In the genomic region with DNA sequence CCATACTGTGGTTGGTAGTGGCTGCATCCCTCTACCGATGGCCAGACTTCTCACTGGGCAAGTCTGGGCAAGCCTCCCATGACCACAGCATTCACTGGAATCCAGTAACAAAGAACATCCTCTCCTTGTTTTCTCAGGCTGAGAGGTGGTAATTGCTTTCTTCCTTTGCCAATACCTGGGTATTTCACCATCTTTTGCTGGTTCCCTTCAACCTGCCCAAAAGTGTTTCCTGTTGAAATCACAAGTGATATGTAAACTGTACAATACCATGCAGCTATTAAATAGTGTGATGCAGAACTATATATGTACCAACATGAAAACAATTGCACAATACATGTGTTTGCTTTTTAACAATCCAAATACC, we compare ENCODE assay signal across 9 cellular contexts. TPM values are rescaled to one million over a fixed set of nuclear protein-coding genes. Genes with fewer than 3 reads are reported as not detected.
DNase-seq lines count a peak whose midpoint lies in the region; ATAC-seq and TF ChIP-seq lines count a peak whose summit lies in the region.
"Had no signal": no experiment of that assay in that cellular context is flagged by ENCODE, and none has a peak within 500 bp of the region (broad histone marks: within the 10 kb centered on the region; RNA-seq: fewer than 3 reads in every experiment).

A gene (minus strand): TSS at position 55 of the 364 bp plus-strand sequence. CDS start 42,240 bp downstream, outside the sequence.

- DNase-seq in COLO829 (ENCODE audit: low spot score) = peak; percentile 76
- DNase-seq in LHCN-M2 (ENCODE audit: low read depth) = peak; percentile 93
- no peak for DNase-seq in left lung
- DNase-seq in NCI-H1694 (lab: John Stamatoyannopoulos, UW) = no peak
- DNase-seq in T-helper 1 cell = no peak
- no peak for DNase-seq in mucosa of descending colon
- DNase-seq: upper lobe of left lung had no signal

- peaks cover 46% of the 10 kb centered on the region for H3K4me1 Mint-ChIP-seq in brain

- H3K9me3 Mint-ChIP-seq in brain = peaks cover 1 to 9% (median 6%) of the 10 kb centered on the region in 5 experiments

- H3K36me3 Mint-ChIP-seq in brain = peaks cover 7% of the 10 kb centered on the region

- H3K36me3 ChIP-seq in left lung = no peaks in the 10 kb centered on the region
- H3K36me3 ChIP-seq in mucosa of descending colon (ENCODE audit: low read depth) = no peaks in the 10 kb centered on the region
- H3K36me3 ChIP-seq: upper lobe of left lung had no signal

- intact Hi-C loops in left lung (cut with DNase I) = no loop called here
- intact Hi-C loops in mucosa of descending colon (cut with DNase I, micrococcal nuclease) = no loop called here

- no peaks in the 10 kb centered on the region for H3K27me3 Mint-ChIP-seq in brain

- H3K9me3 ChIP-seq in left lung (no peaks in the 10 kb centered on the region), mucosa of descending colon (no peaks in the 10 kb centered on the region)
- H3K9me3 ChIP-seq: upper lobe of left lung had no signal

- H3K4me3 ChIP-seq in left lung = peak within 1 kb of the TSS; percentile 2 to 4
- no peak within 1 kb of the TSS for H3K4me3 ChIP-seq in mucosa of descending colon

- H3K27ac ChIP-seq in left lung = peak within 1 kb of the TSS in 1 of 2 donors; percentile 22
- H3K27ac ChIP-seq: upper lobe of left lung had no signal

- H3K4me1 ChIP-seq in left lung = no peaks in the 10 kb centered on the region
- no peaks in the 10 kb centered on the region for H3K4me1 ChIP-seq in mucosa of descending colon (ENCODE audit: low read depth)
- H3K4me1 ChIP-seq: upper lobe of left lung had no signal

- TF ChIP-seq CTCF in brain (conservative IDR thresholded peaks at IDR 0.05) (no peak), left lung (IDR thresholded peaks at IDR 0.05) (no peak), mucosa of descending colon (IDR thresholded peaks at IDR 0.05) (no peak)

- peak within 1 kb of the TSS; percentile 92 to 99 (median 98) for H3K27ac Mint-ChIP-seq in brain

- ATAC-seq in left lung (peak; percentile 84), GM19035 (IDR thresholded peaks at IDR 0.05; ENCODE audit: unreplicated experiment) (no peak), mucosa of descending colon (no peak)

- H3K4me3 Mint-ChIP-seq in brain = peak within 1 kb of the TSS; percentile 81 to 94 (median 88)

- no peaks in the 10 kb centered on the region for H3K27me3 ChIP-seq in left lung
- H3K27me3 ChIP-seq: upper lobe of left lung had no signal

RNA-seq across cellular contexts. Expression of the gene that starts here (rescaled TPM):
- total RNA-seq in LHCN-M2 (2014; rRNA removed) = 21.0 and 23.6 TPM in 2 replicates
- 4.9 TPM for polyA plus RNA-seq in LHCN-M2 (2012)
- polyA plus RNA-seq in brain (ENCODE audit: insufficient read depth, low read depth, low replicate concordance) = 0.20 TPM
- total RNA-seq in left lung = 1 to 10 TPM in 1 of 2 donors, under 1 TPM in 1; 0.55 to 5.0 TPM
- under 1 TPM in 2 of 3 donors, not detected in 1; 0.12 to 0.89 TPM for total RNA-seq in mucosa of descending colon

Comparison
In these comparisons a context has a peak if more than half of its experiments do, and no peak if none do; other contexts are left out.
1. DNase-seq: peak in COLO829 (single experiment) and LHCN-M2 (single experiment); none in left lung (0 of 2), NCI-H1694 (single experiment), T-helper 1 cell (0 of 5) and mucosa of descending colon (0 of 3).